8 cellular contexts compared by ENCODE assay signal in genomic region chr17:83083368-83084201, GRCh38. TPM values are rescaled to one million over a fixed set of nuclear protein-coding genes. Genes with fewer than 3 reads are reported as not detected.
DNase-seq lines count a peak whose midpoint lies in the region; ATAC-seq and TF ChIP-seq lines count a peak whose summit lies in the region.

No MANE protein-coding gene starts in this region.

- POLR2A ChIA-PET in activated CD4-positive, alpha-beta T cell treated with anti-CD3 and anti-CD28 coated beads for 36 hours (lab: Charles Lee) = no interaction called here
- POLR2A ChIA-PET in naive thymus-derived CD4-positive, alpha-beta T cell (lab: Charles Lee) = no interaction called here

- H3K9me3 ChIP-seq in duodenal mucosa (ENCODE audit: control insufficient read depth in 1 of 2, low read length in 2 of 2) (no peaks in the 10 kb centered on the region), tibial artery (no peaks in the 10 kb centered on the region)
- H3K9me3 ChIP-seq in naive thymus-derived CD4-positive, alpha-beta T cell (ENCODE audit: control insufficient read depth in 2 of 3, low read length in 3 of 3) = no peaks in the 10 kb centered on the region

- TF ChIP-seq CTCF in HL-60 (IDR thresholded peaks at IDR 0.05; ENCODE audit: insufficient read depth, low read length) (no peak), tibial artery (IDR thresholded peaks at IDR 0.05) (no peak)

- DNase-seq in HL-60 (ENCODE audit: low read depth in 1 of 2, low spot score in 1 of 2) (peak in 1 of 2 experiments; percentile 74), tibial artery (peak in 1 of 2 donors; percentile 63), cerebellar cortex (ENCODE audit: low spot score) (no peak), NCI-H2171 treated with DMSO at 0.1 percent for 48 hours (lab: John Stamatoyannopoulos, UW) (no peak), NCI-H524 (lab: John Stamatoyannopoulos, UW) (no peak)
- DNase-seq in activated CD4-positive, alpha-beta T cell treated with anti-CD3 and anti-CD28 coated beads for 36 hours = peak; percentile 80
- peak in 1 of 9 donors; percentile 69 for DNase-seq in naive thymus-derived CD4-positive, alpha-beta T cell

- peaks cover 42 to 66% of the 10 kb centered on the region in 2 donors for H3K4me1 ChIP-seq in duodenal mucosa (ENCODE audit: control insufficient read depth in 1 of 2, insufficient read depth in 2 of 2, low read length in 2 of 2)
- H3K4me1 ChIP-seq in naive thymus-derived CD4-positive, alpha-beta T cell (ENCODE audit: control insufficient read depth in 2 of 2, insufficient read depth in 2 of 2, low read length in 2 of 2) = peaks cover 0 to 30% of the 10 kb centered on the region in 2 donors
- peaks cover 0 to 78% (median 69%) of the 10 kb centered on the region in 4 donors for H3K4me1 ChIP-seq in tibial artery

- peaks cover 33% of the 10 kb centered on the region for H3K4me1 Mint-ChIP-seq in activated CD4-positive, alpha-beta T cell treated with anti-CD3 and anti-CD28 coated beads for 36 hours
- H3K4me1 Mint-ChIP-seq in naive thymus-derived CD4-positive, alpha-beta T cell = peaks cover 0 to 28% (median 11%) of the 10 kb centered on the region in 7 donors

- intact Hi-C loops in activated CD4-positive, alpha-beta T cell treated with anti-CD3 and anti-CD28 coated beads for 36 hours (cut with DNase I, micrococcal nuclease) = loop anchor here in 1 of 2 experiments (1.0 to 5.0 kb wide), 2 partner anchors 117 to 206 kb away; no protein-coding TSS in a partner anchor
- intact Hi-C loops in naive thymus-derived CD4-positive, alpha-beta T cell (cut with micrococcal nuclease) = loop anchor here (2.0 to 5.0 kb wide), 2 partner anchors 33 to 96 kb away; no protein-coding TSS in a partner anchor
- intact Hi-C loops in tibial artery (cut with DNase I; ENCODE audit: low total_unique reads) = no loop called here

- ATAC-seq in activated CD4-positive, alpha-beta T cell treated with anti-CD3 and anti-CD28 coated beads for 36 hours = peak; percentile 74
- ATAC-seq in naive thymus-derived CD4-positive, alpha-beta T cell = peak; percentile 43

- H3K36me3 ChIP-seq in duodenal mucosa (ENCODE audit: control insufficient read depth in 1 of 2, insufficient read depth in 2 of 2, low read length in 2 of 2) = peaks cover 17 to 28% of the 10 kb centered on the region in 2 donors
- H3K36me3 ChIP-seq in naive thymus-derived CD4-positive, alpha-beta T cell (ENCODE audit: control insufficient read depth in 2 of 3, insufficient read depth in 3 of 3, low read length in 3 of 3) = no peaks in the 10 kb centered on the region
- H3K36me3 ChIP-seq in tibial artery = peaks cover 19 to 37% (median 24%) of the 10 kb centered on the region in 3 donors

- H3K27ac ChIP-seq in HL-60 (replicated peaks) (peak overlapping the region; percentile 53), duodenal mucosa (ENCODE audit: low read depth, low read length) (peak overlapping the region; percentile 65), tibial artery (peak overlapping the region; percentile 93 to 97)
- H3K27ac ChIP-seq in naive thymus-derived CD4-positive, alpha-beta T cell (ENCODE audit: low read depth, low read length) = no peak overlapping the region

- H3K9me3 Mint-ChIP-seq in activated CD4-positive, alpha-beta T cell treated with anti-CD3 and anti-CD28 coated beads for 36 hours (ENCODE audit: low read depth) = no peaks in the 10 kb centered on the region
- H3K9me3 Mint-ChIP-seq in naive thymus-derived CD4-positive, alpha-beta T cell = no peaks in the 10 kb centered on the region

- H3K36me3 Mint-ChIP-seq in activated CD4-positive, alpha-beta T cell treated with anti-CD3 and anti-CD28 coated beads for 36 hours (ENCODE audit: low read depth) = peaks cover 6% of the 10 kb centered on the region
- H3K36me3 Mint-ChIP-seq in naive thymus-derived CD4-positive, alpha-beta T cell = peaks cover 0 to 2% (median 0%) of the 10 kb centered on the region in 5 donors

- no peak overlapping the region for H3K4me3 ChIP-seq in HL-60 (replicated peaks; ENCODE audit: insufficient read depth, low read length)
- peak overlapping the region; percentile 51 to 73 for H3K4me3 ChIP-seq in duodenal mucosa (ENCODE audit: low read depth in 1 of 2, low read length in 2 of 2)
- H3K4me3 ChIP-seq in naive thymus-derived CD4-positive, alpha-beta T cell (ENCODE audit: low read length) = no peak overlapping the region
- peak overlapping the region; percentile 72 to 78 for H3K4me3 ChIP-seq in tibial artery

- H3K9ac ChIP-seq in duodenal mucosa (ENCODE audit: low read depth in 1 of 2, low read length in 2 of 2) = peak overlapping the region; percentile 11 to 55

- H3K4me3 Mint-ChIP-seq in activated CD4-positive, alpha-beta T cell treated with anti-CD3 and anti-CD28 coated beads for 36 hours = no peak overlapping the region
- peak overlapping the region in 6 of 10 donors; percentile 8 to 77 (median 68) for H3K4me3 Mint-ChIP-seq in naive thymus-derived CD4-positive, alpha-beta T cell

- CTCF ChIA-PET in activated CD4-positive, alpha-beta T cell treated with anti-CD3 and anti-CD28 coated beads for 36 hours (lab: Charles Lee) = interaction anchor here (0.6 to 1.2 kb wide), 6 partner anchors 35 to 247 kb away, joined by 3 to 5 read pairs (median 3); partner anchors contain the start of gene ZNF750
- CTCF ChIA-PET in naive thymus-derived CD4-positive, alpha-beta T cell (lab: Charles Lee) = no interaction called here

- H3K27me3 ChIP-seq in HL-60 (ENCODE audit: insufficient read depth, poor library complexity, severe bottlenecking) (peaks cover under 1% of the 10 kb centered on the region), duodenal mucosa (ENCODE audit: control insufficient read depth in 1 of 2, insufficient read depth in 2 of 2, low read length in 2 of 2) (peaks cover under 1 to 3% of the 10 kb centered on the region in 2 donors), tibial artery (no peaks in the 10 kb centered on the region)
- no peaks in the 10 kb centered on the region for H3K27me3 ChIP-seq in naive thymus-derived CD4-positive, alpha-beta T cell (ENCODE audit: control insufficient read depth in 2 of 2, insufficient read depth in 2 of 2, low read length in 2 of 2)

- H3K27me3 Mint-ChIP-seq in activated CD4-positive, alpha-beta T cell treated with anti-CD3 and anti-CD28 coated beads for 36 hours = no peaks in the 10 kb centered on the region
- peaks cover 0 to 11% (median 0%) of the 10 kb centered on the region in 5 donors for H3K27me3 Mint-ChIP-seq in naive thymus-derived CD4-positive, alpha-beta T cell

- peak overlapping the region; percentile 89 for H3K27ac Mint-ChIP-seq in activated CD4-positive, alpha-beta T cell treated with anti-CD3 and anti-CD28 coated beads for 36 hours
- H3K27ac Mint-ChIP-seq in naive thymus-derived CD4-positive, alpha-beta T cell = peak overlapping the region in 4 of 9 donors; percentile 7 to 84 (median 46)

RNA-seq across cellular contexts. Expression of gene METRNL, which starts 4.2 kb away (rescaled TPM):
- 10 to 100 TPM; 22.4 to 26.3 TPM for total RNA-seq in activated CD4-positive, alpha-beta T cell treated with anti-CD3 and anti-CD28 coated beads for 36 hours
- 100 to 1,000 TPM in 1 of 5 experiments, 10 to 100 TPM in 2, 1 to 10 TPM in 2; 1.0 to 147 (median 10.3) TPM for total RNA-seq in naive thymus-derived CD4-positive, alpha-beta T cell
- not detected for polyA plus RNA-seq in naive thymus-derived CD4-positive, alpha-beta T cell

Comparison
In these comparisons a context has a peak if more than half of its experiments do, and no peak if none do; other contexts are left out.
1. H3K4me3 ChIP-seq: peak in duodenal mucosa (2 of 2) and tibial artery (2 of 2); none in HL-60 (single experiment) and naive thymus-derived CD4-positive, alpha-beta T cell (single experiment).